Comparison of ENCODE assay signal across 38 cellular contexts in genomic region chr10:117250409-117250808, GRCh38. TPM values are rescaled to one million over a fixed set of nuclear protein-coding genes. Genes with fewer than 3 reads are reported as not detected.
"Had no signal": no experiment of that assay in that cellular context is flagged by ENCODE, and none has a peak within 500 bp of the region (broad histone marks: within the 10 kb centered on the region; RNA-seq: fewer than 3 reads in every experiment).

No MANE protein-coding gene starts in this region.

- H3K4me1 ChIP-seq: ascending aorta had no signal

- H3K4me3 Mint-ChIP-seq: activated B cell treated with CpG ODN at 0.5 μM for 24 hours; activated CD4-positive, alpha-beta memory T cell treated with anti-CD3 and anti-CD28 coated beads, Interleukin-2, amount 10 ng/mL, durations not matched to agents 7 days and 5 days; activated CD4-positive, alpha-beta T cell treated with anti-CD3 and anti-CD28 coated beads for 36 hours; activated CD4-positive, alpha-beta T cell treated with anti-CD3 and anti-CD28 coated beads, Interleukin-2, amount 10 ng/mL, durations not matched to agents 7 days and 5 days; activated CD8-positive, alpha-beta memory T cell treated with anti-CD3 and anti-CD28 coated beads, Interleukin-2, amount 10 ng/mL, durations not matched to agents 7 days and 5 days; activated CD8-positive, alpha-beta T cell treated with anti-CD3 and anti-CD28 coated beads, Interleukin-2, amount 10 ng/mL, durations not matched to agents 7 days and 5 days; activated naive CD4-positive, alpha-beta T cell treated with anti-CD3 and anti-CD28 coated beads, Interleukin-2, amount 10 ng/mL, durations not matched to agents 7 days and 5 days; activated naive CD4-positive, alpha-beta T cell treated with anti-CD3 and anti-CD28 coated beads, Interleukin-2, amount 50 U/mL, for 24 hours; activated naive CD8-positive, alpha-beta T cell; activated naive CD8-positive, alpha-beta T cell treated with anti-CD3 and anti-CD28 coated beads, Interleukin-2, amount 10 ng/mL, durations not matched to agents 7 days and 5 days; activated naive CD8-positive, alpha-beta T cell treated with anti-CD3 and anti-CD28 coated beads, Interleukin-2, amount 50 U/mL, for 24 hours; activated T-cell treated with anti-CD3 and anti-CD28 coated beads, Interleukin-2, amount 50 U/mL, for 24 hours; brain; central memory CD8-positive, alpha-beta T cell; T-helper 1 cell treated with Interleukin-12 subunit alpha and Interleukin-12 subunit beta and Interleukin-4 antibody, amounts not matched to agents 30 μg/mL and 1 μg/mL, for 36 hours; T-helper 2 cell treated with Interferon-gamma antibody and Interleukin-4, amounts not matched to agents 5 μg/mL and 100 μg/mL, for 36 hours had no signal

- H3K36me3 Mint-ChIP-seq: activated CD8-positive, alpha-beta memory T cell treated with anti-CD3 and anti-CD28 coated beads, Interleukin-2, amount 10 ng/mL, durations not matched to agents 7 days and 5 days; activated naive CD4-positive, alpha-beta T cell treated with anti-CD3 and anti-CD28 coated beads, Interleukin-2, amount 10 ng/mL, durations not matched to agents 7 days and 5 days; activated naive CD4-positive, alpha-beta T cell treated with anti-CD3 and anti-CD28 coated beads, Interleukin-2, amount 50 U/mL, for 24 hours; activated naive CD8-positive, alpha-beta T cell; activated naive CD8-positive, alpha-beta T cell treated with anti-CD3 and anti-CD28 coated beads, Interleukin-2, amount 10 ng/mL, durations not matched to agents 7 days and 5 days; brain had no signal

- H3K4me3 ChIP-seq: ascending aorta, cardiac muscle cell had no signal

- H3K27ac ChIP-seq: ascending aorta, cardiac muscle cell, VCaP had no signal

- FAIRE-seq: TTC549 had no signal

- H3K36me3 ChIP-seq: ascending aorta, cardiac muscle cell had no signal

- ATAC-seq: activated CD4-positive, alpha-beta T cell treated with anti-CD3 and anti-CD28 coated beads for 36 hours; activated CD8-positive, alpha-beta memory T cell treated with anti-CD3 and anti-CD28 coated beads, Interleukin-2, amount 10 ng/mL, durations not matched to agents 7 days and 5 days; activated CD8-positive, alpha-beta T cell treated with anti-CD3 and anti-CD28 coated beads, Interleukin-2, amount 10 ng/mL, durations not matched to agents 7 days and 5 days had no signal

- H3K27ac Mint-ChIP-seq: activated B cell treated with CpG ODN at 0.5 μM for 24 hours; activated CD4-positive, alpha-beta memory T cell treated with anti-CD3 and anti-CD28 coated beads, Interleukin-2, amount 10 ng/mL, durations not matched to agents 7 days and 5 days; activated CD4-positive, alpha-beta T cell treated with anti-CD3 and anti-CD28 coated beads for 36 hours; activated CD4-positive, alpha-beta T cell treated with anti-CD3 and anti-CD28 coated beads, Interleukin-2, amount 10 ng/mL, durations not matched to agents 7 days and 5 days; activated CD8-positive, alpha-beta memory T cell treated with anti-CD3 and anti-CD28 coated beads, Interleukin-2, amount 10 ng/mL, durations not matched to agents 7 days and 5 days; activated CD8-positive, alpha-beta T cell treated with anti-CD3 and anti-CD28 coated beads, Interleukin-2, amount 10 ng/mL, durations not matched to agents 7 days and 5 days; activated naive CD4-positive, alpha-beta T cell treated with anti-CD3 and anti-CD28 coated beads, Interleukin-2, amount 10 ng/mL, durations not matched to agents 7 days and 5 days; activated naive CD4-positive, alpha-beta T cell treated with anti-CD3 and anti-CD28 coated beads, Interleukin-2, amount 50 U/mL, for 24 hours; activated naive CD8-positive, alpha-beta T cell; activated naive CD8-positive, alpha-beta T cell treated with anti-CD3 and anti-CD28 coated beads, Interleukin-2, amount 10 ng/mL, durations not matched to agents 7 days and 5 days; activated naive CD8-positive, alpha-beta T cell treated with anti-CD3 and anti-CD28 coated beads, Interleukin-2, amount 50 U/mL, for 24 hours; activated T-cell treated with anti-CD3 and anti-CD28 coated beads, Interleukin-2, amount 50 U/mL, for 24 hours; activated T-helper 2 cell treated with anti-CD3 and anti-CD28 coated beads, Interferon-gamma antibody, Interleukin-2, Interleukin-4, amounts not matched to agents 10 μg/mL and 5 μg/mL and 100 μg/mL, durations not matched to agents 14 hours and 24 hours and 36 hours; brain; T-helper 1 cell treated with Interleukin-12 subunit alpha and Interleukin-12 subunit beta and Interleukin-4 antibody, amounts not matched to agents 30 μg/mL and 1 μg/mL, for 36 hours; T-helper 2 cell treated with Interferon-gamma antibody and Interleukin-4, amounts not matched to agents 5 μg/mL and 100 μg/mL, for 36 hours had no signal

- H3K27me3 ChIP-seq: ascending aorta had no signal

- H3K9me3 Mint-ChIP-seq: activated B cell treated with CpG ODN at 0.5 μM for 24 hours; activated CD4-positive, alpha-beta memory T cell treated with anti-CD3 and anti-CD28 coated beads, Interleukin-2, amount 10 ng/mL, durations not matched to agents 7 days and 5 days; activated CD4-positive, alpha-beta T cell treated with anti-CD3 and anti-CD28 coated beads, Interleukin-2, amount 10 ng/mL, durations not matched to agents 7 days and 5 days; activated naive CD4-positive, alpha-beta T cell treated with anti-CD3 and anti-CD28 coated beads, Interleukin-2, amount 10 ng/mL, durations not matched to agents 7 days and 5 days; activated naive CD4-positive, alpha-beta T cell treated with anti-CD3 and anti-CD28 coated beads, Interleukin-2, amount 50 U/mL, for 24 hours; activated naive CD8-positive, alpha-beta T cell treated with anti-CD3 and anti-CD28 coated beads, Interleukin-2, amount 10 ng/mL, durations not matched to agents 7 days and 5 days; activated naive CD8-positive, alpha-beta T cell treated with anti-CD3 and anti-CD28 coated beads, Interleukin-2, amount 50 U/mL, for 24 hours; activated T-cell treated with anti-CD3 and anti-CD28 coated beads, Interleukin-2, amount 50 U/mL, for 24 hours; activated T-helper 2 cell treated with anti-CD3 and anti-CD28 coated beads, Interferon-gamma antibody, Interleukin-2, Interleukin-4, amounts not matched to agents 10 μg/mL and 5 μg/mL and 100 μg/mL, durations not matched to agents 14 hours and 24 hours and 36 hours; central memory CD8-positive, alpha-beta T cell; T-helper 1 cell treated with Interleukin-12 subunit alpha and Interleukin-12 subunit beta and Interleukin-4 antibody, amounts not matched to agents 30 μg/mL and 1 μg/mL, for 36 hours; T-helper 2 cell treated with Interferon-gamma antibody and Interleukin-4, amounts not matched to agents 5 μg/mL and 100 μg/mL, for 36 hours had no signal

- DNase-seq: activated B cell treated with CpG ODN at 0.5 μM for 24 hours; activated CD4-positive, alpha-beta memory T cell treated with anti-CD3 and anti-CD28 coated beads, Interleukin-2, amount 10 ng/mL, durations not matched to agents 7 days and 5 days; activated CD4-positive, alpha-beta T cell treated with anti-CD3 and anti-CD28 coated beads for 36 hours; activated CD4-positive, alpha-beta T cell treated with anti-CD3 and anti-CD28 coated beads for 48 hours; activated CD4-positive, alpha-beta T cell treated with anti-CD3 and anti-CD28 coated beads, Interleukin-2, amount 10 ng/mL, durations not matched to agents 7 days and 5 days; activated CD4-positive, alpha-beta T cell treated with anti-CD3 and anti-CD28 coated beads, Interleukin-2, amount 50 U/mL, for 48 hours; activated CD4-positive, CD25-positive, alpha-beta regulatory T cell treated with anti-CD3 and anti-CD28 coated beads, Interleukin-2, amount 50 U/mL, for 72 hours; activated CD8-positive, alpha-beta memory T cell treated with anti-CD3 and anti-CD28 coated beads for 24 hours; activated CD8-positive, alpha-beta memory T cell treated with anti-CD3 and anti-CD28 coated beads, Interleukin-2, amount 10 ng/mL, durations not matched to agents 7 days and 5 days; activated CD8-positive, alpha-beta memory T cell treated with anti-CD3 and anti-CD28 coated beads, Interleukin-2, amount 50 U/mL, for 48 hours; activated CD8-positive, alpha-beta T cell treated with anti-CD3 and anti-CD28 coated beads, Interleukin-2, amount 10 ng/mL, durations not matched to agents 7 days and 5 days; activated effector memory CD4-positive, alpha-beta T cell treated with Interleukin-2 at 50 U/mL for 16 hours; activated gamma-delta T cell; activated naive CD4-positive, alpha-beta T cell treated with anti-CD3 and anti-CD28 coated beads, Interleukin-2, amount 10 ng/mL, durations not matched to agents 7 days and 5 days; activated naive CD4-positive, alpha-beta T cell treated with Interleukin-2 at 50 U/mL for 16 hours; activated naive CD8-positive, alpha-beta T cell treated with anti-CD3 and anti-CD28 coated beads, Interleukin-2, amount 10 ng/mL, durations not matched to agents 7 days and 5 days; activated naive CD8-positive, alpha-beta T cell treated with anti-CD3 and anti-CD28 coated beads, Interleukin-2, amount 50 U/mL, for 24 hours; activated T-cell treated with anti-CD3 and anti-CD28 coated beads, Interleukin-2, amount 50 U/mL, for 24 hours; activated T-cell treated with anti-CD3 and anti-CD28 coated beads, Interleukin-2, amount 50 U/mL, for 48 hours; amygdala; anterior cingulate cortex; caudate nucleus; cerebellar nuclear complex; T-helper 9 cell had no signal

- H3K4me1 Mint-ChIP-seq: activated B cell treated with CpG ODN at 0.5 μM for 24 hours; activated CD4-positive, alpha-beta memory T cell treated with anti-CD3 and anti-CD28 coated beads, Interleukin-2, amount 10 ng/mL, durations not matched to agents 7 days and 5 days; activated CD8-positive, alpha-beta memory T cell treated with anti-CD3 and anti-CD28 coated beads, Interleukin-2, amount 10 ng/mL, durations not matched to agents 7 days and 5 days had no signal

- H3K9me3 ChIP-seq: ascending aorta had no signal

RNA-seq across cellular contexts. Expression of gene SLC18A2, which starts 9.5 kb away (rescaled TPM):
- total RNA-seq: activated B cell treated with CpG ODN at 0.5 μM for 24 hours; activated CD4-positive, alpha-beta memory T cell treated with anti-CD3 and anti-CD28 coated beads, Interleukin-2, amount 10 ng/mL, durations not matched to agents 7 days and 5 days; activated CD4-positive, alpha-beta T cell treated with anti-CD3 and anti-CD28 coated beads, Interleukin-2, amount 10 ng/mL, durations not matched to agents 7 days and 5 days; activated CD8-positive, alpha-beta memory T cell treated with anti-CD3 and anti-CD28 coated beads, Interleukin-2, amount 10 ng/mL, durations not matched to agents 7 days and 5 days; activated CD8-positive, alpha-beta T cell treated with anti-CD3 and anti-CD28 coated beads, Interleukin-2, amount 10 ng/mL, durations not matched to agents 7 days and 5 days; activated T-helper 2 cell treated with anti-CD3 and anti-CD28 coated beads, Interferon-gamma antibody, Interleukin-2, Interleukin-4, amounts not matched to agents 10 μg/mL and 5 μg/mL and 100 μg/mL, durations not matched to agents 14 hours and 24 hours and 36 hours; ascending aorta; bronchial epithelial cell; chondrocyte had no signal

RNA-seq across cellular contexts. Expression of gene KCNK18, which starts 53.1 kb away (rescaled TPM):
- total RNA-seq: activated B cell treated with CpG ODN at 0.5 μM for 24 hours; activated CD4-positive, alpha-beta memory T cell treated with anti-CD3 and anti-CD28 coated beads, Interleukin-2, amount 10 ng/mL, durations not matched to agents 7 days and 5 days; activated CD4-positive, alpha-beta T cell treated with anti-CD3 and anti-CD28 coated beads for 36 hours; activated CD4-positive, alpha-beta T cell treated with anti-CD3 and anti-CD28 coated beads, Interleukin-2, amount 10 ng/mL, durations not matched to agents 7 days and 5 days; activated CD8-positive, alpha-beta memory T cell treated with anti-CD3 and anti-CD28 coated beads, Interleukin-2, amount 10 ng/mL, durations not matched to agents 7 days and 5 days; activated CD8-positive, alpha-beta T cell treated with anti-CD3 and anti-CD28 coated beads, Interleukin-2, amount 10 ng/mL, durations not matched to agents 7 days and 5 days; activated naive CD8-positive, alpha-beta T cell treated with anti-CD3 and anti-CD28 coated beads, Interleukin-2, amount 10 ng/mL, durations not matched to agents 7 days and 5 days; activated T-helper 2 cell treated with anti-CD3 and anti-CD28 coated beads, Interferon-gamma antibody, Interleukin-2, Interleukin-4, amounts not matched to agents 10 μg/mL and 5 μg/mL and 100 μg/mL, durations not matched to agents 14 hours and 24 hours and 36 hours; ascending aorta; bronchial epithelial cell; cardiac muscle cell; chondrocyte had no signal
- polyA plus RNA-seq: adipose tissue, cardiac muscle cell had no signal
